In the genomic region with DNA sequence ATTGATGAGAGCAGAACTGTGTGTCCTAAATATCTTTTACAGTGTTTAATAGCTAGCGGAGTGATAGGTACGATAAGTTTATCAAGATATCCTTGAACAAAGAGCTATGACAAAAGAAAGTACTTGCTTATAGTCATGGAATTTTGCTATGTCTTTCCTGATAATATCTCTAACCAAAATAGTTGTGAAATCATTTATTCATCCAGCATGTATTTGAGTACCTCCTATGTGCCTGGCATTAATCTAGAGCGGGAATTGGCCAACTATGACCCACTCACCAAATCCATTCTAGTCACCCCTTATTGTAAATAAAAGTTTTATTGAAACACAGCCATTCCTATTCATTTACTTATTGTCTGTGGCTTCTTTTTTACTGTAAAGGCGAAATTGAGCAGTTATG, we compare ENCODE assay signal across 19 cellular contexts. TPM values are rescaled to one million over a fixed set of nuclear protein-coding genes. Genes with fewer than 3 reads are reported as not detected.
DNase-seq lines count a peak whose midpoint lies in the region; ATAC-seq and TF ChIP-seq lines count a peak whose summit lies in the region.
"Had no signal": no experiment of that assay in that cellular context is flagged by ENCODE, and none has a peak within 500 bp of the region (broad histone marks: within the 10 kb centered on the region; RNA-seq: fewer than 3 reads in every experiment).

No MANE protein-coding gene starts in this region.

- no peak overlapping the region for H2AFZ ChIP-seq in GM23248

- H3K4me3 ChIP-seq in GM23248 = peak overlapping the region; percentile 38
- H3K4me3 ChIP-seq in fibroblast of mammary gland (ENCODE audit: control insufficient read depth, low read depth, low read length) = no peak overlapping the region
- no peak overlapping the region for H3K4me3 ChIP-seq in BE2C (ENCODE audit: low read depth, low read length)
- H3K4me3 ChIP-seq: dorsolateral prefrontal cortex, esophagus muscularis mucosa had no signal

- no peak for TF ChIP-seq CTCF in fibroblast of mammary gland (conservative IDR thresholded peaks at IDR 0.05; ENCODE audit: control insufficient read depth, insufficient read depth, low read depth, low read length)
- no peak for TF ChIP-seq CTCF in GM10266 (IDR thresholded peaks at IDR 0.05; ENCODE audit: control insufficient read depth, insufficient read depth, low read depth, missing control alignments)
- no peak for TF ChIP-seq CTCF in BE2C (IDR thresholded peaks at IDR 0.05; ENCODE audit: low read depth, low read length)

- DNase-seq in A172 (ENCODE audit: low spot score) = peak; percentile 6
- DNase-seq in GM23248 = peak; percentile 87
- peak; percentile 58 for DNase-seq in fibroblast of mammary gland (ENCODE audit: low read depth)
- DNase-seq in globus pallidus (ENCODE audit: low spot score) = no peak
- DNase-seq in GM10266 (ENCODE audit: extremely low spot score) = no peak
- DNase-seq in BE2C = no peak
- DNase-seq: activated CD4-positive, alpha-beta T cell treated with anti-CD3 and anti-CD28 coated beads for 48 hours; activated naive CD4-positive, alpha-beta T cell; COR-L47; dorsolateral prefrontal cortex; left cardiac atrium; MV-4-11; NCI-H2081 treated with DMSO at 0.1 percent for 48 hours; NCI-H524 treated with DMSO at 0.1 percent for 48 hours; right cardiac atrium; stimulated activated CD4-positive, alpha-beta T cell treated with anti-CD3 and anti-CD28 coated beads, Interleukin-1b, Interleukin-23, amount 100 ng/mL, for 48 hours had no signal

- peak overlapping the region; percentile 78 for H3K27ac ChIP-seq in GM23248
- H3K27ac ChIP-seq: dorsolateral prefrontal cortex, esophagus muscularis mucosa had no signal

- H3K27me3 ChIP-seq in GM23248 (replicated peaks; ENCODE audit: insufficient read depth) = no peaks in the 10 kb centered on the region
- no peaks in the 10 kb centered on the region for H3K27me3 ChIP-seq in BE2C
- H3K27me3 ChIP-seq: dorsolateral prefrontal cortex, esophagus muscularis mucosa had no signal

- no peaks in the 10 kb centered on the region for H3K9me2 ChIP-seq in GM23248 (ENCODE audit: insufficient read depth)

- peak overlapping the region; percentile 82 for H3K4me2 ChIP-seq in GM23248 (ENCODE audit: unreplicated experiment)

- in situ Hi-C loops in GM23248 (cut with MboI) = no loop called here

- no peaks in the 10 kb centered on the region for H3K36me3 ChIP-seq in GM23248 (ENCODE audit: low read depth)
- no peaks in the 10 kb centered on the region for H3K36me3 ChIP-seq in BE2C

- H3K4me1 ChIP-seq in GM23248 (ENCODE audit: insufficient read depth) (peaks cover 27% of the 10 kb centered on the region), BE2C (no peaks in the 10 kb centered on the region)

- H4K20me1 ChIP-seq in GM23248 (ENCODE audit: insufficient read depth) = 0 out of 2 replicates have a peak, but pooled peaks cover 11% of the 10 kb centered on the region

- H3K9ac ChIP-seq in GM23248 = peak overlapping the region; percentile 34

- H3K9me3 ChIP-seq in GM23248 (ENCODE audit: low read depth) (no peaks in the 10 kb centered on the region), BE2C (no peaks in the 10 kb centered on the region)
- H3K9me3 ChIP-seq: esophagus muscularis mucosa had no signal

- H3K79me2 ChIP-seq in GM23248 (ENCODE audit: insufficient read depth) = peaks cover 85% of the 10 kb centered on the region

- peaks cover 30% of the 10 kb centered on the region for H3F3A ChIP-seq in GM23248 (ENCODE audit: insufficient read depth)

- WGBS in GM23248 (ENCODE audit: low coverage in 1 of 2, low lambda C conversion rate in 2 of 2, missing lambda C conversion rate in 2 of 2), 2 experiments = 31 to 33% methylated on average over 4 of the region's 4 CpGs

- ATAC-seq in SK-N-SH treated with all-trans-retinoic acid at 6 μM for 48 hours (peak; percentile 43), HG02885 (IDR thresholded peaks at IDR 0.05; ENCODE audit: poor library complexity, unreplicated experiment) (no peak)
- ATAC-seq: left cardiac atrium, right cardiac atrium had no signal

TF ChIP-seq in SK-N-SH treated with all-trans-retinoic acid at 6 μM for 48 hours, 23 proteins besides CTCF, POLR2A, EP300 and RAD21:
- TF ChIP-seq ESRRG (CRISPR knock-in tag; IDR thresholded peaks at IDR 0.05) = no peak

RNA-seq across cellular contexts. Expression of gene ZFAND6, which starts 46.6 kb away (rescaled TPM):
- 113 and 131 TPM in 2 replicates for total RNA-seq in A172 (2014; rRNA removed; shearing (Covaris generic))
- total RNA-seq in GM23248 (2014; rRNA removed; shearing (Covaris generic)) = 101 and 130 TPM in 2 replicates
- 102 and 104 TPM in 2 replicates for polyA plus RNA-seq in GM23248 (2016; fragmentation: Nextera tagmentation; extraction: Ambion mirVana)
- polyA plus RNA-seq in BE2C (2012; ENCODE audit: insufficient read depth, insufficient read length, low read depth) = 63.8 TPM

RNA-seq across cellular contexts. Expression of gene FAH, which starts 46.7 kb away (rescaled TPM):
- 22.6 and 24.5 TPM in 2 replicates for total RNA-seq in A172 (2014; rRNA removed; shearing (Covaris generic))
- total RNA-seq in GM23248 (2014; rRNA removed; shearing (Covaris generic)) = 16.9 and 24.9 TPM in 2 replicates
- 28.8 and 32.4 TPM in 2 replicates for polyA plus RNA-seq in GM23248 (2016; fragmentation: Nextera tagmentation; extraction: Ambion mirVana)
- polyA plus RNA-seq in BE2C (2012; ENCODE audit: insufficient read depth, insufficient read length, low read depth) = 7.1 TPM

Comparison
In these comparisons a context has a peak if more than half of its experiments do, and no peak if none do; other contexts are left out.
1. DNase-seq: peak in A172 (single experiment), GM23248 (single experiment) and fibroblast of mammary gland (single experiment); none in globus pallidus (single experiment), GM10266 (single experiment) and BE2C (single experiment).